22 cellular contexts compared by ENCODE assay signal in genomic region chr2:191499874-191500565, GRCh38.
DNase-seq lines count a peak whose midpoint lies in the region; ATAC-seq and TF ChIP-seq lines count a peak whose summit lies in the region.
"Had no signal": no experiment of that assay in that cellular context is flagged by ENCODE, and none has a peak within 500 bp of the region (broad histone marks: within the 10 kb centered on the region; RNA-seq: fewer than 3 reads in every experiment).

No MANE protein-coding gene starts in this region.

- peaks cover 11% of the 10 kb centered on the region for H3K36me3 Mint-ChIP-seq in WTC11
- H3K36me3 Mint-ChIP-seq: activated naive CD4-positive, alpha-beta T cell treated with anti-CD3 and anti-CD28 coated beads, Interleukin-2, amount 50 U/mL, for 24 hours; stimulated activated naive B cell treated with anti-CD40 and anti-IgM and Interleukin-4, amounts not matched to agents 10 μg/mL and 1 μg/mL and 100 μg/mL, for 72 hours had no signal

- peaks cover 48% of the 10 kb centered on the region for H3K4me1 Mint-ChIP-seq in WTC11
- H3K4me1 Mint-ChIP-seq: activated naive CD4-positive, alpha-beta T cell treated with anti-CD3 and anti-CD28 coated beads, Interleukin-2, amount 50 U/mL, for 24 hours; stimulated activated naive B cell treated with anti-CD40 and anti-IgM and Interleukin-4, amounts not matched to agents 10 μg/mL and 1 μg/mL and 100 μg/mL, for 72 hours had no signal

- H3K27me3 Mint-ChIP-seq in WTC11 (ENCODE audit: low read depth) = no peaks in the 10 kb centered on the region; the same call in 1 of the 2 replicates
- H3K27me3 Mint-ChIP-seq: stimulated activated naive B cell treated with anti-CD40 and anti-IgM and Interleukin-4, amounts not matched to agents 10 μg/mL and 1 μg/mL and 100 μg/mL, for 72 hours had no signal

- H3K4me3 Mint-ChIP-seq in WTC11 = no peak overlapping the region
- H3K4me3 Mint-ChIP-seq: activated naive CD4-positive, alpha-beta T cell treated with anti-CD3 and anti-CD28 coated beads, Interleukin-2, amount 50 U/mL, for 24 hours; nephron progenitor cell; stimulated activated naive B cell treated with anti-CD40 and anti-IgM and Interleukin-4, amounts not matched to agents 10 μg/mL and 1 μg/mL and 100 μg/mL, for 72 hours; T-helper 2 cell treated with Interferon-gamma antibody and Interleukin-4, amounts not matched to agents 5 μg/mL and 100 μg/mL, for 36 hours had no signal

- no peak for TF ChIP-seq EP300 in suprapubic skin (IDR thresholded peaks at IDR 0.05)

- H3K27me3 ChIP-seq in cardiac muscle cell (no peaks in the 10 kb centered on the region), right atrium auricular region (no peaks in the 10 kb centered on the region), suprapubic skin (no peaks in the 10 kb centered on the region)
- H3K27me3 ChIP-seq: left lung had no signal

- no peak for ATAC-seq in WTC11
- peak; percentile 28 for ATAC-seq in left ventricle myocardium superior
- ATAC-seq in GM21390 (IDR thresholded peaks at IDR 0.05; ENCODE audit: unreplicated experiment) = no peak
- ATAC-seq: stimulated activated naive B cell treated with anti-CD40 and anti-IgM and Interleukin-4, amounts not matched to agents 10 μg/mL and 1 μg/mL and 100 μg/mL, for 72 hours had no signal

- H3K27ac Mint-ChIP-seq in WTC11 = 0 out of 2 replicates have a peak overlapping the region, but pooled peaks have one; percentile 40
- H3K27ac Mint-ChIP-seq: activated naive CD4-positive, alpha-beta T cell treated with anti-CD3 and anti-CD28 coated beads, Interleukin-2, amount 50 U/mL, for 24 hours; nephron progenitor cell; stimulated activated naive B cell treated with anti-CD40 and anti-IgM and Interleukin-4, amounts not matched to agents 10 μg/mL and 1 μg/mL and 100 μg/mL, for 72 hours; T-helper 2 cell treated with Interferon-gamma antibody and Interleukin-4, amounts not matched to agents 5 μg/mL and 100 μg/mL, for 36 hours had no signal

- intact Hi-C loops in left ventricle myocardium superior (cut with micrococcal nuclease) = no loop called here

- DNase-seq in cardiac muscle cell (ENCODE audit: low read depth in 1 of 2, low spot score in 1 of 2) (peak; percentile 25 to 36), right atrium auricular region (ENCODE audit: low spot score) (no peak), WTC11 (ENCODE audit: low spot score) (no peak), left ventricle myocardium superior (no peak), stromal cell of bone marrow (ENCODE audit: low read depth) (peak; percentile 28), suprapubic skin (ENCODE audit: low spot score in 2 of 2) (no peak), NCI-H146 treated with DMSO at 0.1 percent for 48 hours (lab: John Stamatoyannopoulos, UW; ENCODE audit: unreplicated experiment) (no peak)
- DNase-seq: activated CD4-positive, alpha-beta T cell treated with anti-CD3 and anti-CD28 coated beads for 48 hours; activated T-cell treated with anti-CD3 and anti-CD28 coated beads for 4 hours; AML-193; Karpas-422; left lung; NCI-H187; NCI-H748 treated with DMSO at 0.1 percent for 48 hours; nephron progenitor cell; retina; stimulated activated CD4-positive, alpha-beta T cell treated with anti-CD3 and anti-CD28 coated beads, Interleukin-4, amount 100 ng/mL, for 4 hours; stimulated activated naive B cell treated with anti-CD40 and anti-IgM and Interleukin-4, amounts not matched to agents 10 μg/mL and 1 μg/mL and 100 μg/mL, for 72 hours had no signal

- whole genome bisulfite sequencing in suprapubic skin = 43% methylated on average over 9 of the region's 9 CpGs

- peak overlapping the region; percentile 42 for H3K27ac ChIP-seq in cardiac muscle cell
- no peak overlapping the region for H3K27ac ChIP-seq in right atrium auricular region
- no peak overlapping the region for H3K27ac ChIP-seq in suprapubic skin
- H3K27ac ChIP-seq: HL-60 had no signal

- H3K9me3 Mint-ChIP-seq in WTC11 = peaks cover 25% of the 10 kb centered on the region
- H3K9me3 Mint-ChIP-seq: activated naive CD4-positive, alpha-beta T cell treated with anti-CD3 and anti-CD28 coated beads, Interleukin-2, amount 50 U/mL, for 24 hours; stimulated activated naive B cell treated with anti-CD40 and anti-IgM and Interleukin-4, amounts not matched to agents 10 μg/mL and 1 μg/mL and 100 μg/mL, for 72 hours; T-helper 2 cell treated with Interferon-gamma antibody and Interleukin-4, amounts not matched to agents 5 μg/mL and 100 μg/mL, for 36 hours had no signal

- POLR2A ChIA-PET in WTC11 (lab: Charles Lee) = no interaction called here

- CTCF ChIA-PET in WTC11 (lab: Charles Lee) = interaction anchor here (1.3 to 1.8 kb wide), 2 partner anchors 17 to 282 kb away, joined by 4 read pairs; no protein-coding TSS in a partner anchor

- H3K36me3 ChIP-seq in cardiac muscle cell = no peaks in the 10 kb centered on the region
- H3K36me3 ChIP-seq in right atrium auricular region = no peaks in the 10 kb centered on the region
- H3K36me3 ChIP-seq in suprapubic skin = no peaks in the 10 kb centered on the region
- H3K36me3 ChIP-seq: left lung had no signal

- no peak for TF ChIP-seq POLR2A in suprapubic skin (IDR thresholded peaks at IDR 0.05)

- H3K9me3 ChIP-seq in cardiac muscle cell (ENCODE audit: low read depth) (no peaks in the 10 kb centered on the region), right atrium auricular region (no peaks in the 10 kb centered on the region), suprapubic skin (no peaks in the 10 kb centered on the region)
- H3K9me3 ChIP-seq: left lung had no signal

- H3K4me1 ChIP-seq in cardiac muscle cell (ENCODE audit: low read depth) (peaks cover 40% of the 10 kb centered on the region), right atrium auricular region (peaks cover 0 to 10% of the 10 kb centered on the region in 2 donors), suprapubic skin (peaks cover 20% of the 10 kb centered on the region)

- TF ChIP-seq CTCF in cardiac muscle cell (IDR thresholded peaks at IDR 0.05; ENCODE audit: low read depth, low read length) (no peak), right atrium auricular region (IDR thresholded peaks at IDR 0.05) (no peak), WTC11 (IDR thresholded peaks at IDR 0.05) (no peak), suprapubic skin (IDR thresholded peaks at IDR 0.05) (no peak)

- no peak overlapping the region for H3K4me3 ChIP-seq in cardiac muscle cell
- H3K4me3 ChIP-seq in right atrium auricular region = no peak overlapping the region
- H3K4me3 ChIP-seq in suprapubic skin = no peak overlapping the region
- H3K4me3 ChIP-seq: left lung had no signal

TF ChIP-seq in WTC11, 78 proteins besides CTCF, POLR2A, EP300 and RAD21:
- TF ChIP-seq ZNF416 (CRISPR knock-in tag; IDR thresholded peaks at IDR 0.05) = no peak

Comparison
In these comparisons a context has a peak if more than half of its experiments do, and no peak if none do; other contexts are left out.
1. DNase-seq: peak in cardiac muscle cell (2 of 2) and stromal cell of bone marrow (single experiment); none in right atrium auricular region (single experiment), WTC11 (single experiment), left ventricle myocardium superior (single experiment), suprapubic skin (0 of 2) and NCI-H146 treated with DMSO at 0.1 percent for 48 hours (single experiment).